Comparison of ENCODE assay signal across 23 cellular contexts in genomic region chr11:42766191-42766590, GRCh38.
"Had no signal": no experiment of that assay in that cellular context is flagged by ENCODE, and none has a peak within 500 bp of the region (broad histone marks: within the 10 kb centered on the region; RNA-seq: fewer than 3 reads in every experiment).

No MANE protein-coding gene starts in this region.

- H3K4me1 Mint-ChIP-seq: immature natural killer cell; memory B cell; mesothelial cell of epicardium; naive thymus-derived CD8-positive, alpha-beta T cell; stimulated activated effector memory CD8-positive, alpha-beta T cell treated with anti-CD3 and anti-CD28 coated beads, Interleukin-12 subunit alpha, Interleukin-12 subunit beta, amount 100 ng/mL, for 72 hours had no signal

- H3K36me3 Mint-ChIP-seq: immature natural killer cell; memory B cell; mesothelial cell of epicardium; naive thymus-derived CD8-positive, alpha-beta T cell; stimulated activated effector memory CD8-positive, alpha-beta T cell treated with anti-CD3 and anti-CD28 coated beads, Interleukin-12 subunit alpha, Interleukin-12 subunit beta, amount 100 ng/mL, for 72 hours had no signal

- DNase-seq: dorsolateral prefrontal cortex; effector CD4-positive, alpha-beta T cell; hypothalamus; immature natural killer cell; naive thymus-derived CD8-positive, alpha-beta T cell; nephron progenitor cell; nucleus accumbens; psoas muscle; right cardiac atrium; sigmoid colon; stimulated activated CD4-positive, alpha-beta T cell treated with anti-CD3 and anti-CD28 coated beads, Interleukin-2, amount 100 ng/mL, for 24 hours; stimulated activated CD4-positive, alpha-beta T cell treated with anti-CD3 and anti-CD28 coated beads, Interleukin-4, amount 100 ng/mL, for 24 hours; stimulated activated naive CD4-positive, alpha-beta T cell treated with Interleukin-2 at 50 U/mL for 16 hours; stomach; thyroid gland had no signal

- H3K4me1 ChIP-seq: psoas muscle, sigmoid colon, stomach, thyroid gland, vagina had no signal

- H3K9me3 Mint-ChIP-seq: mesothelial cell of epicardium, nephron progenitor cell had no signal

- ATAC-seq: left lobe of liver; naive thymus-derived CD8-positive, alpha-beta T cell; psoas muscle; right cardiac atrium; stimulated activated effector memory CD8-positive, alpha-beta T cell treated with anti-CD3 and anti-CD28 coated beads, Interleukin-12 subunit alpha, Interleukin-12 subunit beta, amount 100 ng/mL, for 72 hours had no signal

- FAIRE-seq: frontal cortex, keratinocyte had no signal

- H3K4me3 ChIP-seq: dorsolateral prefrontal cortex, lung, psoas muscle, sigmoid colon, stomach, thyroid gland, vagina had no signal

- H3K36me3 ChIP-seq: sigmoid colon, stomach, thyroid gland, vagina had no signal

- H3K27me3 ChIP-seq: dorsolateral prefrontal cortex, sigmoid colon, stomach, thyroid gland, vagina had no signal

- H3K4me3 Mint-ChIP-seq: immature natural killer cell; memory B cell; mesothelial cell of epicardium; naive thymus-derived CD8-positive, alpha-beta T cell; nephron progenitor cell; stimulated activated effector memory CD8-positive, alpha-beta T cell treated with anti-CD3 and anti-CD28 coated beads, Interleukin-12 subunit alpha, Interleukin-12 subunit beta, amount 100 ng/mL, for 72 hours had no signal

- H3K27ac Mint-ChIP-seq: immature natural killer cell; memory B cell; mesothelial cell of epicardium; naive thymus-derived CD8-positive, alpha-beta T cell; nephron progenitor cell; stimulated activated effector memory CD8-positive, alpha-beta T cell treated with anti-CD3 and anti-CD28 coated beads, Interleukin-12 subunit alpha, Interleukin-12 subunit beta, amount 100 ng/mL, for 72 hours had no signal

- H3K27me3 Mint-ChIP-seq: memory B cell; naive thymus-derived CD8-positive, alpha-beta T cell had no signal

- H3K9me3 ChIP-seq: psoas muscle, sigmoid colon, stomach, thyroid gland, vagina had no signal

- H3K27ac ChIP-seq: dorsolateral prefrontal cortex, psoas muscle, sigmoid colon, stomach, thyroid gland, vagina had no signal
